ENCODE assay signal across 24 cellular contexts in the genomic region with DNA sequence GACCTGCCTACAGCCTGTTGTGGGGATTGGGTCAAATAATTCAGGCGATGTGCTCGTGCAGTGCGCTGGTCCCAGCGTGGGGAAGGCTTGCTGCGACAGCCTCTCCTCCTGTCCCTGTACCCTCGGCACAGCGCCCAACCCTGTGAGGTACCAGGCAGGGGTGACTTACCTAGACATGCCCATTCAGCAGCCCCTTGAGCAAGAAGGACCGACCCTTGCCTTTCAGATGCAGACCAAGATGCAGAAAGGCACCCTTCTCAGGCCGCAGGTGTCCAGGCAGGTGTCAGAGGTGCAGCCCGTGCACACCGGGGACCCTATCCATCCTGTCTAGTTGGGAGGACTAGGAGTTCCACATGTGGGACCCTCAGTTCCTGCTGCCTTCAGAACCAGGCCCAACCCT.
DNase-seq lines count a peak whose midpoint lies in the region; ATAC-seq and TF ChIP-seq lines count a peak whose summit lies in the region.
"Had no signal": no experiment of that assay in that cellular context is flagged by ENCODE, and none has a peak within 500 bp of the region (broad histone marks: within the 10 kb centered on the region; RNA-seq: fewer than 3 reads in every experiment).

No MANE protein-coding gene starts in this region.

- CTCF ChIA-PET in Calu3 (lab: Charles Lee) (interaction anchor here (1.6 to 3.3 kb wide), 3 partner anchors 100 to 323 kb away, joined by 10 to 109 read pairs (median 21); a partner anchor contains a TSS), mammary epithelial cell (lab: Charles Lee; ENCODE audit: low non-redundant PET) (no interaction called here)

- WGBS in mammary epithelial cell (ENCODE audit: low coverage, missing lambda C conversion rate), result 94% methylated on average over 11 of the region's 11 CpGs

- H3K9me3 ChIP-seq in mammary epithelial cell (replicated peaks; ENCODE audit: insufficient read depth, low read length), result no peaks in the 10 kb centered on the region
- H3K9me3 ChIP-seq in left lung, result no peaks in the 10 kb centered on the region
- H3K9me3 ChIP-seq: BLaER1, body of pancreas, Caco-2, HAP-1, ovary had no signal

- intact Hi-C loops in Calu3 (cut with micrococcal nuclease; ENCODE audit: unreplicated experiment), result loop anchor here (1.0 kb wide), 1 partner anchor 105 kb away; no protein-coding TSS in a partner anchor
- intact Hi-C loops in mammary epithelial cell (cut with micrococcal nuclease), result loop anchor here (1.0 to 5.0 kb wide), 3 partner anchors 56 to 109 kb away; no protein-coding TSS in a partner anchor
- intact Hi-C loops in left lung (cut with DNase I), result loop anchor here in 1 of 2 donors (5.0 kb wide), 1 partner anchor 106 kb away; no protein-coding TSS in a partner anchor

- H3K27me3 Mint-ChIP-seq in Calu3 (ENCODE audit: unreplicated experiment), result no peaks in the 10 kb centered on the region
- H3K27me3 Mint-ChIP-seq: activated CD4-positive, alpha-beta T cell treated with anti-CD3 and anti-CD28 coated beads for 36 hours; activated naive CD8-positive, alpha-beta T cell treated with anti-CD3 and anti-CD28 coated beads for 36 hours; memory B cell; stimulated activated naive B cell treated with anti-CD40 and anti-IgM and Interleukin-4, amounts not matched to agents 10 μg/mL and 1 μg/mL and 100 μg/mL, for 72 hours had no signal

- no TSS peak for BruUV-seq in Calu3 (replicated peaks; lab: Mats Ljungman, UMichigan)
- no TSS peak for BruUV-seq in mammary epithelial cell (replicated peaks; lab: Mats Ljungman, UMichigan)

- H3K27ac ChIP-seq in mammary epithelial cell (ENCODE audit: insufficient read depth, low read depth, low read length) (peak overlapping the region; percentile 73), left lung (peak overlapping the region; percentile 71 to 75), substantia nigra (ENCODE audit: low read depth, low read length, poor library complexity, severe bottlenecking) (peak overlapping the region; percentile 68)
- H3K27ac ChIP-seq: BLaER1, ovary had no signal

- no peaks in the 10 kb centered on the region for H4K20me1 ChIP-seq in mammary epithelial cell (ENCODE audit: insufficient read depth, low read length)

- no peak for ATAC-seq in left lung
- ATAC-seq: activated CD4-positive, alpha-beta T cell treated with anti-CD3 and anti-CD28 coated beads for 36 hours; body of pancreas; natural killer cell; stimulated activated naive B cell treated with anti-CD40 and anti-IgM and Interleukin-4, amounts not matched to agents 10 μg/mL and 1 μg/mL and 100 μg/mL, for 72 hours had no signal

- in situ Hi-C loops in mammary epithelial cell (cut with MboI; ENCODE audit: low sequenced_read_pairs in 2 of 2), result loop anchor here in 1 of 2 donors (5.0 kb wide), 1 partner anchor 101 kb away; a partner anchor contains a TSS

- no peaks in the 10 kb centered on the region for H3K27me3 ChIP-seq in mammary epithelial cell (ENCODE audit: insufficient read depth, low read length)
- H3K27me3 ChIP-seq in left lung, result no peaks in the 10 kb centered on the region
- H3K27me3 ChIP-seq: BLaER1, body of pancreas, ovary had no signal

- dilution Hi-C loops in mammary epithelial cell (cut with HindIII; ENCODE audit: low sequenced_read_pairs), result no loop called here

- H3K9me3 Mint-ChIP-seq in Calu3 (ENCODE audit: low read depth, unreplicated experiment), result no peaks in the 10 kb centered on the region
- H3K9me3 Mint-ChIP-seq: activated naive CD8-positive, alpha-beta T cell treated with anti-CD3 and anti-CD28 coated beads for 36 hours; activated T-helper 1 cell treated with anti-CD3 and anti-CD28 coated beads, Interleukin-12 subunit alpha, Interleukin-12 subunit beta, Interleukin-2, Interleukin-4 antibody, amounts not matched to agents 30 ng/mL and 10 ng/mL and 1 ng/mL, durations not matched to agents 14 hours and 24 hours and 36 hours; memory B cell; natural killer cell; stimulated activated naive B cell treated with anti-CD40 and anti-IgM and Interleukin-4, amounts not matched to agents 10 μg/mL and 1 μg/mL and 100 μg/mL, for 72 hours had no signal

- no peak overlapping the region for H2AFZ ChIP-seq in mammary epithelial cell (ENCODE audit: low read depth, low read length)

- DNase-seq in Calu3, result no peak
- DNase-seq in mammary epithelial cell, result no peak
- DNase-seq in left lung, result no peak
- peak in 1 of 49 donors; percentile 29 for DNase-seq in substantia nigra (lab: John Stamatoyannopoulos, UW)
- no peak for DNase-seq in NCI-H2227 treated with DMSO at 0.1 percent for 48 hours (lab: John Stamatoyannopoulos, UW)
- no peak for DNase-seq in putamen (ENCODE audit: low spot score)
- no peak for DNase-seq in GM20000 (ENCODE audit: low spot score)
- no peak for DNase-seq in NCI-H524 treated with DMSO at 0.1 percent for 48 hours (lab: John Stamatoyannopoulos, UW)
- DNase-seq: activated CD4-positive, alpha-beta T cell treated with anti-CD3 and anti-CD28 coated beads for 36 hours; activated naive CD8-positive, alpha-beta T cell treated with anti-CD3 and anti-CD28 coated beads for 36 hours; body of pancreas; Caco-2; EL; natural killer cell; NCI-H2107; NCI-H524; ovary; stimulated activated CD4-positive, alpha-beta T cell treated with anti-CD3 and anti-CD28 coated beads, Interleukin-2, amount 100 ng/mL, for 24 hours; stimulated activated naive B cell treated with anti-CD40 and anti-IgM and Interleukin-4, amounts not matched to agents 10 μg/mL and 1 μg/mL and 100 μg/mL, for 72 hours had no signal

- H3K9ac ChIP-seq in mammary epithelial cell (ENCODE audit: insufficient read depth, low read length), result no peak overlapping the region
- H3K9ac ChIP-seq: BLaER1 had no signal

- TF ChIP-seq CTCF in Calu3 (IDR thresholded peaks at IDR 0.05; ENCODE audit: unreplicated experiment) (no peak), mammary epithelial cell (conservative IDR thresholded peaks at IDR 0.05 in 1 of 2, IDR thresholded peaks at IDR 0.05 in 1 of 2; ENCODE audit: extremely low read depth in 1 of 2, insufficient read depth in 1 of 2, low read depth in 1 of 2, low read length in 2 of 2) (no peak), left lung (IDR thresholded peaks at IDR 0.05) (no peak), GM20000 (IDR thresholded peaks at IDR 0.05; ENCODE audit: extremely low read depth, missing control alignments) (no peak)

- peak overlapping the region; percentile 48 for H3K4me3 Mint-ChIP-seq in Calu3 (ENCODE audit: low read depth, unreplicated experiment)
- H3K4me3 Mint-ChIP-seq: activated CD4-positive, alpha-beta T cell treated with anti-CD3 and anti-CD28 coated beads for 36 hours; activated naive CD8-positive, alpha-beta T cell treated with anti-CD3 and anti-CD28 coated beads for 36 hours; activated T-helper 1 cell treated with anti-CD3 and anti-CD28 coated beads, Interleukin-12 subunit alpha, Interleukin-12 subunit beta, Interleukin-2, Interleukin-4 antibody, amounts not matched to agents 30 ng/mL and 10 ng/mL and 1 ng/mL, durations not matched to agents 14 hours and 24 hours and 36 hours; memory B cell; natural killer cell; stimulated activated naive B cell treated with anti-CD40 and anti-IgM and Interleukin-4, amounts not matched to agents 10 μg/mL and 1 μg/mL and 100 μg/mL, for 72 hours had no signal

- H3K27ac Mint-ChIP-seq in Calu3 (ENCODE audit: unreplicated experiment), result peak overlapping the region; percentile 92
- H3K27ac Mint-ChIP-seq: activated CD4-positive, alpha-beta T cell treated with anti-CD3 and anti-CD28 coated beads for 36 hours; activated naive CD8-positive, alpha-beta T cell treated with anti-CD3 and anti-CD28 coated beads for 36 hours; activated T-helper 1 cell treated with anti-CD3 and anti-CD28 coated beads, Interleukin-12 subunit alpha, Interleukin-12 subunit beta, Interleukin-2, Interleukin-4 antibody, amounts not matched to agents 30 ng/mL and 10 ng/mL and 1 ng/mL, durations not matched to agents 14 hours and 24 hours and 36 hours; memory B cell; stimulated activated naive B cell treated with anti-CD40 and anti-IgM and Interleukin-4, amounts not matched to agents 10 μg/mL and 1 μg/mL and 100 μg/mL, for 72 hours had no signal

- H3K4me1 ChIP-seq in mammary epithelial cell (ENCODE audit: insufficient read depth, low read length), result peaks cover 59% of the 10 kb centered on the region
- peaks cover 23 to 42% of the 10 kb centered on the region in 2 donors for H3K4me1 ChIP-seq in left lung
- H3K4me1 ChIP-seq: Caco-2, HAP-1 had no signal

- H3K4me1 Mint-ChIP-seq in Calu3 (ENCODE audit: low read depth, unreplicated experiment), result peaks cover 38% of the 10 kb centered on the region
- H3K4me1 Mint-ChIP-seq: memory B cell had no signal

- H3K36me3 Mint-ChIP-seq in Calu3 (ENCODE audit: insufficient read depth, unreplicated experiment), result peaks cover 40% of the 10 kb centered on the region
- H3K36me3 Mint-ChIP-seq: activated naive CD8-positive, alpha-beta T cell treated with anti-CD3 and anti-CD28 coated beads for 36 hours; natural killer cell had no signal

- H3K36me3 ChIP-seq in mammary epithelial cell (ENCODE audit: insufficient read depth, low read length) (peaks cover 8% of the 10 kb centered on the region), left lung (peaks cover 0 to 91% of the 10 kb centered on the region in 2 donors)
- H3K36me3 ChIP-seq: HAP-1, ovary had no signal

- H3K79me2 ChIP-seq in mammary epithelial cell (ENCODE audit: insufficient read depth, low read length), result no peaks in the 10 kb centered on the region

- H3K4me2 ChIP-seq in mammary epithelial cell (ENCODE audit: insufficient read depth, low read depth, low read length), result no peak overlapping the region
- H3K4me2 ChIP-seq: BLaER1 had no signal

- H3K4me3 ChIP-seq in mammary epithelial cell (replicated peaks in 1 of 3; ENCODE audit: insufficient read depth in 1 of 3, low read depth in 2 of 3, low read length in 3 of 3) (no peak overlapping the region), left lung (no peak overlapping the region)
- H3K4me3 ChIP-seq: BLaER1, body of pancreas, HAP-1, ovary, skin epidermis had no signal
